12 cellular contexts compared by ENCODE assay signal in the genomic region with DNA sequence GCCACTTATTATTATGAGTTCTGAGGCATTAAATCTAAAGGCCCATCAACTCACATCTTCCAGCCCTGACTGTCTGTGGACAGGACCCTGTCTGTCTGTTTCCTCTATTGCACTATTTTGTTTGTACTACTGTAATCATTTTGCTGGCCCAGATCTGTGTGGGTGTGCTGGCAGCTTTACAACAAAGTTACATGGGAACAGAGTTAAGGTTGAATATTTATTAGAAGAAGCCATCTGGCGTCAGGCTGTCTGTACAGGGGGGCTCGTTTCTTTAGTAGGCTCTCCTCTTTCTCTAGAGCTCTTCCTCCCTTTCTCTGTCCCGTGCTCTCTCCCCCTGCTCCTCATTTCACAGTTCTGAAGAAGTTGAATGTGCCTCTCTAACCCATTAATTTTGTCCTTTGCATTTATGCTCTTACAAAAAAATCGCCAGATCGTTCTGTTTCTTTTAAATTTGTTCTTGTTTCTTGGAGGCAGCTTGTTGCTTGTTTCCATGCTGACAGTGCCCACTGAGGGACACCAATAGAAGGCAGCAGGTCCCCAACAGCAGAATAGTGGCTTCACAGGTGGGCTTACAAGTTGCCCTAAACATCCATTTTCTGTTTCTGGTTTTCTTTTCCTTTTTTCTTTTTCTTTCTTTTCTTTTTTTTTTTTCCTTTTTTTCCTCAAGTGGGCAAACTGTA.
DNase-seq lines count a peak whose midpoint lies in the region; ATAC-seq, FAIRE-seq and TF ChIP-seq lines count a peak whose summit lies in the region.
"Had no signal": no experiment of that assay in that cellular context is flagged by ENCODE, and none has a peak within 500 bp of the region (broad histone marks: within the 10 kb centered on the region; RNA-seq: fewer than 3 reads in every experiment).

No MANE protein-coding gene starts in this region.

- no peak overlapping the region for H3K27ac ChIP-seq in kidney (ENCODE audit: low read depth in 2 of 2, low read length in 2 of 2)
- H3K27ac ChIP-seq: 22Rv1 had no signal

- no peaks in the 10 kb centered on the region for H3K36me3 ChIP-seq in kidney (ENCODE audit: control insufficient read depth in 1 of 2, insufficient read depth in 2 of 2, low read length in 2 of 2)

- H3K4me3 Mint-ChIP-seq in MCF 10A (ENCODE audit: unreplicated experiment): no peak overlapping the region
- H3K4me3 Mint-ChIP-seq: activated naive CD8-positive, alpha-beta T cell treated with anti-CD3 and anti-CD28 coated beads, Interleukin-2, amount 10 ng/mL, durations not matched to agents 7 days and 5 days; WTC11 had no signal

- H3K27me3 Mint-ChIP-seq in MCF 10A (ENCODE audit: insufficient read depth, unreplicated experiment): no peaks in the 10 kb centered on the region
- H3K27me3 Mint-ChIP-seq: activated naive CD8-positive, alpha-beta T cell treated with anti-CD3 and anti-CD28 coated beads, Interleukin-2, amount 10 ng/mL, durations not matched to agents 7 days and 5 days had no signal

- H3K36me3 Mint-ChIP-seq in MCF 10A (ENCODE audit: insufficient read depth, unreplicated experiment): no peaks in the 10 kb centered on the region
- H3K36me3 Mint-ChIP-seq: activated naive CD8-positive, alpha-beta T cell treated with anti-CD3 and anti-CD28 coated beads, Interleukin-2, amount 10 ng/mL, durations not matched to agents 7 days and 5 days; WTC11 had no signal

- no peaks in the 10 kb centered on the region for H3K9me3 Mint-ChIP-seq in MCF 10A (ENCODE audit: unreplicated experiment)
- H3K9me3 Mint-ChIP-seq: activated naive CD8-positive, alpha-beta T cell treated with anti-CD3 and anti-CD28 coated beads, Interleukin-2, amount 10 ng/mL, durations not matched to agents 7 days and 5 days; WTC11 had no signal

- no peaks in the 10 kb centered on the region for H3K9me3 ChIP-seq in kidney (ENCODE audit: control insufficient read depth in 1 of 2, low read length in 2 of 2)

- no peak for FAIRE-seq in kidney (lab: Jason Lieb, UNC)

- CTCF ChIA-PET in MCF 10A (lab: Yijun Ruan, JAX): interaction anchor here (0.9 kb wide), 1 partner anchor 207 kb away, joined by 4 read pairs; no protein-coding TSS in a partner anchor

- H3K9ac ChIP-seq in kidney (ENCODE audit: low read length in 2 of 2): no peak overlapping the region

- H3K27ac Mint-ChIP-seq in MCF 10A (ENCODE audit: low read depth, unreplicated experiment): no peak overlapping the region
- H3K27ac Mint-ChIP-seq: activated naive CD8-positive, alpha-beta T cell treated with anti-CD3 and anti-CD28 coated beads, Interleukin-2, amount 10 ng/mL, durations not matched to agents 7 days and 5 days; WTC11 had no signal

- peaks cover 13% of the 10 kb centered on the region for H3K4me1 Mint-ChIP-seq in MCF 10A (ENCODE audit: insufficient read depth, unreplicated experiment)
- H3K4me1 Mint-ChIP-seq: activated naive CD8-positive, alpha-beta T cell treated with anti-CD3 and anti-CD28 coated beads, Interleukin-2, amount 10 ng/mL, durations not matched to agents 7 days and 5 days; WTC11 had no signal

- ATAC-seq in GM18511 (IDR thresholded peaks at IDR 0.05; ENCODE audit: unreplicated experiment): no peak
- ATAC-seq in HG02884 (IDR thresholded peaks at IDR 0.05; ENCODE audit: unreplicated experiment): no peak
- ATAC-seq: stimulated activated naive CD8-positive, alpha-beta T cell treated with anti-CD3 and anti-CD28 coated beads, Interleukin-15, Interleukin-2, amounts not matched to agents 100 U/mL and 50 U/mL, for 24 hours; WTC11 had no signal

- peak overlapping the region; percentile 23 to 30 for H3K4me3 ChIP-seq in kidney (ENCODE audit: low read length in 2 of 2)

- DNase-seq in NCI-H2227 treated with DMSO at 0.1 percent for 48 hours (lab: John Stamatoyannopoulos, UW) (peak; percentile 38), NCI-H2227 (lab: John Stamatoyannopoulos, UW; ENCODE audit: unreplicated experiment) (no peak), MCF 10A (ENCODE audit: unreplicated experiment) (peak; percentile 79), kidney (peak; percentile 22), medulla oblongata (ENCODE audit: extremely low spot score) (no peak), SKM-1 treated with dmso at 0.1 percent for 144 hours (lab: John Stamatoyannopoulos, UW; ENCODE audit: unreplicated experiment) (no peak)
- DNase-seq: activated naive CD8-positive, alpha-beta T cell treated with anti-CD3 and anti-CD28 coated beads, Interleukin-2, amount 10 ng/mL, durations not matched to agents 7 days and 5 days; stimulated activated naive CD8-positive, alpha-beta T cell treated with anti-CD3 and anti-CD28 coated beads, Interleukin-15, Interleukin-2, amounts not matched to agents 100 U/mL and 50 U/mL, for 24 hours had no signal

- intact Hi-C loops in MCF 10A (cut with micrococcal nuclease) (loop anchor here (10.0 kb wide), 1 partner anchor 320 kb away; no protein-coding TSS in a partner anchor), kidney (cut with DNase I) (no loop called here)

- no TSS peak for BruUV-seq in MCF 10A (replicated peaks; lab: Mats Ljungman, UMichigan)

- POLR2A ChIA-PET in MCF 10A (lab: Yijun Ruan, JAX): no interaction called here

- peaks cover 0 to 6% of the 10 kb centered on the region in 2 donors for H3K4me1 ChIP-seq in kidney (ENCODE audit: control insufficient read depth in 1 of 2, insufficient read depth in 1 of 2, low read depth in 1 of 2, low read length in 2 of 2)

- TF ChIP-seq CTCF in MCF 10A (IDR thresholded peaks at IDR 0.05; ENCODE audit: unreplicated experiment): no peak
- no peak for TF ChIP-seq CTCF in kidney (IDR thresholded peaks at IDR 0.05; ENCODE audit: borderline replicate concordance, extremely low read depth, insufficient read depth)

Comparison
In these comparisons a context has a peak if more than half of its experiments do, and no peak if none do; other contexts are left out.
1. DNase-seq: peak in NCI-H2227 treated with DMSO at 0.1 percent for 48 hours (single experiment), MCF 10A (single experiment) and kidney (single experiment); none in NCI-H2227 (single experiment), medulla oblongata (single experiment) and SKM-1 treated with dmso at 0.1 percent for 144 hours (single experiment).